In genomic region chr6:46293641-46294316, GRCh38 we compare ENCODE assay signal across 16 cellular contexts.
A peak's percentile ranks its signal among the peaks of the same experiment; 100 is the strongest.
DNase-seq lines count a peak whose midpoint lies in the region; ATAC-seq and TF ChIP-seq lines count a peak whose summit lies in the region.
"Had no signal": no experiment of that assay in that cellular context is flagged by ENCODE, and none has a peak within 500 bp of the region (broad histone marks: within the 10 kb centered on the region; RNA-seq: fewer than 3 reads in every experiment).

No MANE protein-coding gene starts in this region.

- no peak for TF ChIP-seq POLR2A in lower leg skin (IDR thresholded peaks at IDR 0.05)

- H3K27me3 ChIP-seq in upper lobe of right lung: no peaks in the 10 kb centered on the region
- H3K27me3 ChIP-seq: SJCRH30, tibial nerve had no signal

- H3K9me3 ChIP-seq in upper lobe of right lung: no peaks in the 10 kb centered on the region
- H3K9me3 ChIP-seq: SJCRH30, tibial nerve had no signal

- in situ Hi-C loops in G401 (cut with HindIII; ENCODE audit: low sequenced_read_pairs): no loop called here

- DNase-seq in GM20000 (ENCODE audit: low spot score) (peak; percentile 30), G401 (ENCODE audit: low spot score) (no peak), lower leg skin (ENCODE audit: low spot score in 2 of 2) (no peak), upper lobe of right lung (no peak), left colon (no peak)
- DNase-seq: activated B cell treated with CpG ODN at 0.5 μM for 24 hours; activated T-cell treated with anti-CD3 and anti-CD28 coated beads, Interleukin-2, amount 50 U/mL, for 4 hours; HFFc6; NCI-H446 treated with DMSO at 0.1 percent for 48 hours; retina; SJCRH30 had no signal

- H3K36me3 ChIP-seq in upper lobe of right lung: no peaks in the 10 kb centered on the region
- H3K36me3 ChIP-seq: SJCRH30, tibial nerve had no signal

- intact Hi-C loops in lower leg skin (cut with DNase I; ENCODE audit: low total_unique reads) (no loop called here), upper lobe of right lung (cut with DNase I) (no loop called here), left colon (cut with DNase I, micrococcal nuclease) (no loop called here)

- H3K4me3 ChIP-seq in lower leg skin (ENCODE audit: low read depth, poor library complexity, severe bottlenecking) (no peak overlapping the region), upper lobe of right lung (no peak overlapping the region)
- H3K4me3 ChIP-seq: SJCRH30, tibial nerve had no signal

- TF ChIP-seq CTCF in GM20000 (IDR thresholded peaks at IDR 0.05; ENCODE audit: extremely low read depth, missing control alignments): no peak
- TF ChIP-seq CTCF in lower leg skin (IDR thresholded peaks at IDR 0.05): no peak
- TF ChIP-seq CTCF in upper lobe of right lung (IDR thresholded peaks at IDR 0.05): no peak

- H3K27ac ChIP-seq in upper lobe of right lung: no peak overlapping the region
- H3K27ac ChIP-seq: epithelial cell of prostate, SJCRH30, tibial nerve had no signal

- 92 to 93% methylated on average over 5 of the region's 5 CpGs for WGBS in lower leg skin, 2 donors

- no peaks in the 10 kb centered on the region for H3K4me1 ChIP-seq in upper lobe of right lung
- H3K4me1 ChIP-seq: SJCRH30, tibial nerve had no signal

- ATAC-seq in GM18511 (IDR thresholded peaks at IDR 0.05; ENCODE audit: unreplicated experiment) (peak; percentile 84), HG02885 (IDR thresholded peaks at IDR 0.05; ENCODE audit: poor library complexity, unreplicated experiment) (peak; percentile 91), HG03565 (IDR thresholded peaks at IDR 0.05; ENCODE audit: unreplicated experiment) (peak; percentile 89), upper lobe of right lung (no peak), left colon (no peak)
- ATAC-seq: activated T-cell treated with anti-CD3 and anti-CD28 coated beads, Interleukin-2, amount 50 U/mL, for 4 hours had no signal

Comparison
In these comparisons a context has a peak if more than half of its experiments do, and no peak if none do; other contexts are left out.
1. ATAC-seq: peak in GM18511 (single experiment), HG02885 (single experiment) and HG03565 (single experiment); none in upper lobe of right lung (single experiment) and left colon (single experiment).